In genomic region chr17:49197346-49197998, GRCh38 we compare ENCODE assay signal across 26 cellular contexts. TPM values are rescaled to one million over a fixed set of nuclear protein-coding genes. Genes with fewer than 3 reads are reported as not detected.
DNase-seq lines count a peak whose midpoint lies in the region; ATAC-seq, FAIRE-seq and TF ChIP-seq lines count a peak whose summit lies in the region.
"Had no signal": no experiment of that assay in that cellular context is flagged by ENCODE, and none has a peak within 500 bp of the region (broad histone marks: within the 10 kb centered on the region; RNA-seq: fewer than 3 reads in every experiment).

No MANE protein-coding gene starts in this region.

- no peak overlapping the region for H3K27ac Mint-ChIP-seq in activated T-cell treated with anti-CD3 and anti-CD28 coated beads, Interleukin-2, amount 50 U/mL, for 24 hours
- H3K27ac Mint-ChIP-seq: activated CD4-positive, alpha-beta memory T cell treated with anti-CD3 and anti-CD28 coated beads, Interleukin-2, amount 10 ng/mL, durations not matched to agents 7 days and 5 days; activated naive CD4-positive, alpha-beta T cell treated with anti-CD3 and anti-CD28 coated beads for 36 hours; memory B cell had no signal

- peak; percentile 21 for DNase-seq in activated T-cell treated with anti-CD3 and anti-CD28 coated beads, Interleukin-2, amount 50 U/mL, for 24 hours
- DNase-seq in activated T-cell treated with anti-CD3 and anti-CD28 coated beads, Interleukin-2, amount 50 U/mL, for 48 hours, result no peak
- DNase-seq in NCI-H226 (peak; percentile 11), foreskin keratinocyte (peak in 1 of 2 donors; percentile 30), thyroid gland (no peak), H54 (ENCODE audit: insufficient read length, low spot score) (no peak), NCI-H748 (lab: John Stamatoyannopoulos, UW; ENCODE audit: unreplicated experiment) (no peak)
- DNase-seq: activated CD4-positive, alpha-beta memory T cell treated with anti-CD3 and anti-CD28 coated beads, Interleukin-2, amount 10 ng/mL, durations not matched to agents 7 days and 5 days; activated naive CD4-positive, alpha-beta T cell treated with anti-CD3 and anti-CD28 coated beads for 36 hours; H7; KBM-7; naive thymus-derived CD4-positive, alpha-beta T cell; NCI-H1930; NCI-H345; stomach; T-helper 2 cell; upper lobe of left lung had no signal

- H3K27me3 Mint-ChIP-seq in activated T-cell treated with anti-CD3 and anti-CD28 coated beads, Interleukin-2, amount 50 U/mL, for 24 hours, result no peaks in the 10 kb centered on the region
- H3K27me3 Mint-ChIP-seq: memory B cell had no signal

- H3K36me3 Mint-ChIP-seq in activated T-cell treated with anti-CD3 and anti-CD28 coated beads, Interleukin-2, amount 50 U/mL, for 24 hours (ENCODE audit: low read depth), result peaks cover 2% of the 10 kb centered on the region
- H3K36me3 Mint-ChIP-seq: memory B cell had no signal

- TF ChIP-seq CTCF in foreskin keratinocyte (conservative IDR thresholded peaks at IDR 0.05) (peak; percentile 14), thyroid gland (IDR thresholded peaks at IDR 0.05) (no peak)

- no peak overlapping the region for H3K4me3 ChIP-seq in thyroid gland (replicated peaks in 1 of 3)
- H3K4me3 ChIP-seq: ascending aorta; BLaER1 treated with 17β-estradiol and CSF1 and Interleukin-3, amounts not matched to agents 10 nM and 100 nM; gastroesophageal sphincter; stomach; upper lobe of left lung had no signal

- intact Hi-C loops in thyroid gland (cut with DNase I), result no loop called here

- ATAC-seq in foreskin keratinocyte (no peak), GM19351 (IDR thresholded peaks at IDR 0.05; ENCODE audit: unreplicated experiment) (no peak)
- ATAC-seq: gastroesophageal sphincter; naive thymus-derived CD4-positive, alpha-beta T cell; Panc1 had no signal

- H3K4me3 Mint-ChIP-seq in activated T-cell treated with anti-CD3 and anti-CD28 coated beads, Interleukin-2, amount 50 U/mL, for 24 hours, result no peak overlapping the region
- H3K4me3 Mint-ChIP-seq: activated CD4-positive, alpha-beta memory T cell treated with anti-CD3 and anti-CD28 coated beads, Interleukin-2, amount 10 ng/mL, durations not matched to agents 7 days and 5 days; activated naive CD4-positive, alpha-beta T cell treated with anti-CD3 and anti-CD28 coated beads for 36 hours; memory B cell; naive thymus-derived CD4-positive, alpha-beta T cell had no signal

- peaks cover 29% of the 10 kb centered on the region for H3K4me1 Mint-ChIP-seq in activated T-cell treated with anti-CD3 and anti-CD28 coated beads, Interleukin-2, amount 50 U/mL, for 24 hours (ENCODE audit: low read depth)

- H3K27ac ChIP-seq in foreskin keratinocyte, result no peak overlapping the region
- peak overlapping the region in 2 of 3 donors; percentile 6 to 57 for H3K27ac ChIP-seq in thyroid gland
- H3K27ac ChIP-seq: ascending aorta; BLaER1 treated with 17β-estradiol and CSF1 and Interleukin-3, amounts not matched to agents 10 nM and 100 nM; gastroesophageal sphincter; stomach; upper lobe of left lung had no signal

- no peak for FAIRE-seq in H54 (lab: Jason Lieb, UNC)
- FAIRE-seq: A204.1 had no signal

- no peaks in the 10 kb centered on the region for H3K9me3 Mint-ChIP-seq in activated T-cell treated with anti-CD3 and anti-CD28 coated beads, Interleukin-2, amount 50 U/mL, for 24 hours
- H3K9me3 Mint-ChIP-seq: activated CD4-positive, alpha-beta memory T cell treated with anti-CD3 and anti-CD28 coated beads, Interleukin-2, amount 10 ng/mL, durations not matched to agents 7 days and 5 days; activated naive CD4-positive, alpha-beta T cell treated with anti-CD3 and anti-CD28 coated beads for 36 hours; memory B cell had no signal

- H3K4me1 ChIP-seq in foreskin keratinocyte, result no peaks in the 10 kb centered on the region
- H3K4me1 ChIP-seq in thyroid gland, result peaks cover 8 to 13% of the 10 kb centered on the region in 2 donors
- H3K4me1 ChIP-seq: ascending aorta had no signal

- WGBS in thyroid gland, 2 donors, result 66 to 75% methylated on average over 5 of the region's 5 CpGs

- no peaks in the 10 kb centered on the region for H3K36me3 ChIP-seq in thyroid gland
- H3K36me3 ChIP-seq: ascending aorta; BLaER1 treated with 17β-estradiol and CSF1 and Interleukin-3, amounts not matched to agents 10 nM and 100 nM; gastroesophageal sphincter; stomach; upper lobe of left lung had no signal

- H3K27me3 ChIP-seq in foreskin keratinocyte (peaks cover 14% of the 10 kb centered on the region), thyroid gland (no peaks in the 10 kb centered on the region)
- H3K27me3 ChIP-seq: ascending aorta; BLaER1 treated with 17β-estradiol and CSF1 and Interleukin-3, amounts not matched to agents 10 nM and 100 nM; gastroesophageal sphincter; stomach; upper lobe of left lung had no signal

- H3K9me3 ChIP-seq in thyroid gland, result no peaks in the 10 kb centered on the region
- H3K9me3 ChIP-seq: ascending aorta; BLaER1 treated with 17β-estradiol and CSF1 and Interleukin-3, amounts not matched to agents 10 nM and 100 nM; gastroesophageal sphincter; stomach; upper lobe of left lung had no signal

- no peak for TF ChIP-seq POLR2A in thyroid gland (IDR thresholded peaks at IDR 0.05)
- TF ChIP-seq POLR2A in H54 (IDR thresholded peaks at IDR 0.05; ENCODE audit: low read depth, low read length), result no peak

RNA-seq across cellular contexts. Expression of gene GNGT2, which starts 12.9 kb away (rescaled TPM):
- total RNA-seq in foreskin keratinocyte (not detected in 2 replicates), thyroid gland (1 to 10 TPM; 1.5 to 4.2 (median 2.7) TPM)
- polyA plus RNA-seq in foreskin keratinocyte, result not detected in 2 replicates
- total RNA-seq: ascending aorta, H7, SK-MEL-5 had no signal

RNA-seq across cellular contexts. Expression of gene ABI3, which starts 13.0 kb away (rescaled TPM):
- total RNA-seq in foreskin keratinocyte (not detected in 2 replicates), thyroid gland (10 to 100 TPM in 1 of 4 donors, 1 to 10 TPM in 3; 4.2 to 10.3 (median 6.2) TPM)
- polyA plus RNA-seq in foreskin keratinocyte, result not detected in 2 replicates
- total RNA-seq: SK-MEL-5 had no signal

RNA-seq across cellular contexts. Expression of gene PHOSPHO1, which starts 33.1 kb away (rescaled TPM):
- total RNA-seq in foreskin keratinocyte (0.11 and 0.31 TPM in 2 replicates), thyroid gland (1 to 10 TPM in 1 of 4 donors, not detected in 3; 1.7 TPM)
- 0.17 and 0.20 TPM in 2 replicates for polyA plus RNA-seq in foreskin keratinocyte
- total RNA-seq: activated CD4-positive, alpha-beta memory T cell treated with anti-CD3 and anti-CD28 coated beads, Interleukin-2, amount 10 ng/mL, durations not matched to agents 7 days and 5 days; activated naive CD4-positive, alpha-beta T cell treated with anti-CD3 and anti-CD28 coated beads for 36 hours; ascending aorta; kidney epithelial cell had no signal

Comparison
In these comparisons a context has a peak if more than half of its experiments do, and no peak if none do; other contexts are left out.
1. DNase-seq: peak in activated T-cell treated with anti-CD3 and anti-CD28 coated beads, Interleukin-2, amount 50 U/mL, for 24 hours (single experiment) and NCI-H226 (single experiment); none in activated T-cell treated with anti-CD3 and anti-CD28 coated beads, Interleukin-2, amount 50 U/mL, for 48 hours (0 of 2), thyroid gland (0 of 2), H54 (single experiment) and NCI-H748 (single experiment).